Comparison of ENCODE assay signal across 8 cellular contexts in the genomic region with DNA sequence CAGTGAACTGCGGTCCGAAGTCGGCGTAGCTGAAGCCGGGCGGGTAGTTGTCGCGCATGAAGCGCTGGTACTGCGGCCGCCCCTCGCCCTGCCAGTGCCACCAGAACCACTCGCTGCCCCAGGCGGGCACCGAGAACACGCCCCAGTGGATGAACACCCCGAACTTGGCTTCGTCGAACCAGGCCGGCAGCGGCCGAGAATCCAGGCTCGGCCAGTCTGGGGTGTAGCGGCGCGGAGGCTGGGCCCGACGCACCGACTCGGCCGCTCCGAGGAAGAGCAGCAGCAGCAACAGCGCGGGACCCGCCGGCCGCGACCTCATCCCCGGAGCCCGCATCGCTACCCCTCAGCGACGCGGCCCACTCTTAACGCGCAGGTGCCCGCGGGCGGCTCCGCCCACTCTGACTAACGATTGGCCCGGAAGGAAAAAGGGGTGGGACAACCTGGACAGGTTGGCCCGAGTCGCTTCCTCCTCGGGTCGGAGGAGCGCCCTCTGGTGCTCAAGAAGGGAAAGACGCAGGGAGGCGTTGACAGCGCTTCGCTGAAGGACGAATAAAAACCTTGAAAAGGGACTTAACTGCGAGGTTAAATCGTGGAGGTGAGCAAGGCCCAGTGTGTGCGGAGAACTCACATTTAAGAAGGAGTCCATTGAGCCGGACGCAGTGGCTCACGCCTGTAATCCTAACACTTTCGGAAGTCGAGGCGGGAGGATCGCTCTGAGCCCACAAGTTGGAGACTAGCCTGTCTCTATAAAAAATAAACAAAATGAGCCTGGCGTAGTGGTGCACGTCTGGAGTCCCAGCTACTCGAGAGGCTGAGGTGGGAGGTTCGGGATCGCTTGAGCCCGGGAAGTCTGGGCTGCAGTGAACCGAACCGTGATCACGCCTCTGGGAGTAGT. TPM values are rescaled to one million over a fixed set of nuclear protein-coding genes. Genes with fewer than 3 reads are reported as not detected.
DNase-seq lines count a peak whose midpoint lies in the region; ATAC-seq and TF ChIP-seq lines count a peak whose summit lies in the region.

A gene (minus strand): TSS at position 338 of the 895 bp plus-strand sequence. CDS start 4 bp downstream, at position 334.

- H3K9me3 ChIP-seq in BE2C: no peaks in the 10 kb centered on the region

- H3K27ac ChIP-seq in coronary artery: peak within 1 kb of the TSS; percentile 42 to 86

- ATAC-seq in HG03432 (IDR thresholded peaks at IDR 0.05; ENCODE audit: unreplicated experiment): peak; percentile 93

- TF ChIP-seq CTCF in BE2C (IDR thresholded peaks at IDR 0.05; ENCODE audit: low read depth, low read length) (peak; percentile 78), coronary artery (IDR thresholded peaks at IDR 0.05) (peak; percentile 94)

- H3K27me3 ChIP-seq in BE2C: peaks cover 8% of the 10 kb centered on the region

- H3K4me1 ChIP-seq in BE2C: no peaks in the 10 kb centered on the region

- TF ChIP-seq POLR2A in GM19099 (IDR thresholded peaks at IDR 0.05; ENCODE audit: extremely low read depth, insufficient read length, low read depth): peak; percentile 69

- DNase-seq in BE2C (peak; percentile 80), NCI-H510A (lab: John Stamatoyannopoulos, UW) (peak; percentile 91), coronary artery (ENCODE audit: low spot score) (peak; percentile 93), left kidney (ENCODE audit: low read depth, low spot score) (peak; percentile 99)
- DNase-seq in activated CD4-positive, alpha-beta T cell treated with anti-CD3 and anti-CD28 coated beads for 48 hours: peak; percentile 95
- DNase-seq in stimulated activated CD4-positive, alpha-beta T cell treated with anti-CD3 and anti-CD28 coated beads, Interleukin-2, amount 100 ng/mL, for 24 hours: peak; percentile 93 to 96

- H3K36me3 ChIP-seq in BE2C: no peaks in the 10 kb centered on the region

- H3K4me3 ChIP-seq in BE2C (ENCODE audit: low read depth, low read length): peak within 1 kb of the TSS; percentile 57
- peak within 1 kb of the TSS; percentile 94 for H3K4me3 ChIP-seq in coronary artery

RNA-seq across cellular contexts. Expression of the gene that starts here (rescaled TPM):
- 0.71 TPM for polyA plus RNA-seq in BE2C (2012; ENCODE audit: insufficient read depth, insufficient read length, low read depth)

Comparison
In these comparisons a context has a peak if more than half of its experiments do, and no peak if none do; other contexts are left out.
1. Peak in every context shown above with its lines: DNase-seq, ATAC-seq, H3K4me3 ChIP-seq and H3K27ac ChIP-seq.